ENCODE assay signal across 30 cellular contexts in genomic region chr6:140360651-140361050, GRCh38.
DNase-seq lines count a peak whose midpoint lies in the region; ATAC-seq and TF ChIP-seq lines count a peak whose summit lies in the region.
"Had no signal": no experiment of that assay in that cellular context is flagged by ENCODE, and none has a peak within 500 bp of the region (broad histone marks: within the 10 kb centered on the region; RNA-seq: fewer than 3 reads in every experiment).

No MANE protein-coding gene starts in this region.

- no peaks in the 10 kb centered on the region for H3K79me2 ChIP-seq in SK-N-SH (ENCODE audit: insufficient read depth)
- H3K79me2 ChIP-seq: hepatocyte had no signal

- no peaks in the 10 kb centered on the region for H3K4me1 Mint-ChIP-seq in CD8-positive, alpha-beta T cell (ENCODE audit: low read depth)
- no peaks in the 10 kb centered on the region for H3K4me1 Mint-ChIP-seq in stimulated activated naive CD8-positive, alpha-beta T cell treated with anti-CD3 and anti-CD28 coated beads, Interleukin-15, amount 100 ng/mL, for 72 hours
- H3K4me1 Mint-ChIP-seq: CD4-positive, alpha-beta memory T cell had no signal

- H3F3A ChIP-seq in SK-N-SH (replicated peaks; ENCODE audit: insufficient read depth): no peaks in the 10 kb centered on the region

- no peaks in the 10 kb centered on the region for H3K27me3 ChIP-seq in SK-N-SH (ENCODE audit: insufficient read depth)
- H3K27me3 ChIP-seq in CD8-positive, alpha-beta T cell (ENCODE audit: insufficient read depth, low read length): no peaks in the 10 kb centered on the region
- H3K27me3 ChIP-seq: colonic mucosa, gastroesophageal sphincter, hepatocyte, ovary, tibial artery had no signal

- TF ChIP-seq EP300 in SK-N-SH (IDR thresholded peaks at IDR 0.05; ENCODE audit: borderline replicate concordance in 1 of 2, low read depth in 1 of 2, low read length in 1 of 2): peak in 1 of 2 experiments; percentile 50; a peak in 1 of 4 replicates

- H3K27ac Mint-ChIP-seq in CD8-positive, alpha-beta T cell: no peak overlapping the region
- no peak overlapping the region for H3K27ac Mint-ChIP-seq in stimulated activated naive CD8-positive, alpha-beta T cell treated with anti-CD3 and anti-CD28 coated beads, Interleukin-15, amount 100 ng/mL, for 72 hours
- H3K27ac Mint-ChIP-seq: activated CD4-positive, alpha-beta memory T cell treated with anti-CD3 and anti-CD28 coated beads for 36 hours; activated naive CD4-positive, alpha-beta T cell treated with anti-CD3 and anti-CD28 coated beads for 36 hours; activated T-helper 1 cell treated with anti-CD3 and anti-CD28 coated beads, Interleukin-12 subunit alpha, Interleukin-12 subunit beta, Interleukin-2, Interleukin-4 antibody, amounts not matched to agents 30 ng/mL and 10 ng/mL and 1 ng/mL, durations not matched to agents 14 hours and 24 hours and 36 hours; CD4-positive, alpha-beta memory T cell; natural killer cell treated with Interleukin-12 subunit alpha and Interleukin-12 subunit beta and Interleukin-15 and Interleukin-18, amount 100 ng/mL, for 72 hours had no signal

- H3K27ac ChIP-seq in SK-N-SH (ENCODE audit: low read depth in 2 of 2, low read length in 1 of 2): no peak overlapping the region
- no peak overlapping the region for H3K27ac ChIP-seq in CD8-positive, alpha-beta T cell (ENCODE audit: low read depth, low read length)
- H3K27ac ChIP-seq: colonic mucosa, gastroesophageal sphincter, hepatocyte, ovary, SK-N-MC, tibial artery had no signal

- H3K4me3 ChIP-seq in SK-N-SH (ENCODE audit: low read depth in 2 of 2, low read length in 1 of 2) (no peak overlapping the region), fibroblast of villous mesenchyme (ENCODE audit: low read depth, low read length) (no peak overlapping the region)
- no peak overlapping the region for H3K4me3 ChIP-seq in CD8-positive, alpha-beta T cell (ENCODE audit: low read depth, low read length)
- H3K4me3 ChIP-seq: colonic mucosa, gastroesophageal sphincter, hepatocyte, ovary, SK-N-MC, tibial artery had no signal

- no peaks in the 10 kb centered on the region for H3K36me3 Mint-ChIP-seq in CD8-positive, alpha-beta T cell
- H3K36me3 Mint-ChIP-seq: activated CD4-positive, alpha-beta memory T cell treated with anti-CD3 and anti-CD28 coated beads for 36 hours; CD4-positive, alpha-beta memory T cell; natural killer cell treated with Interleukin-12 subunit alpha and Interleukin-12 subunit beta and Interleukin-15 and Interleukin-18, amount 100 ng/mL, for 72 hours had no signal

- intact Hi-C loops in CD8-positive, alpha-beta T cell (cut with DNase I, micrococcal nuclease): no loop called here

- no peak for TF ChIP-seq RAD21 in SK-N-SH (IDR thresholded peaks at IDR 0.05; ENCODE audit: low read length)

- DNase-seq in NCI-H1417 (lab: John Stamatoyannopoulos, UW) (peak in 2 of 3 experiments; percentile 29 to 73), NCI-H1417 treated with DMSO at 0.1 percent for 48 hours (lab: John Stamatoyannopoulos, UW) (no peak), SK-N-SH (peak; percentile 12), fibroblast of villous mesenchyme (ENCODE audit: low read depth) (peak; percentile 43), renal cortical epithelial cell (ENCODE audit: low read depth) (peak; percentile 97)
- no peak for DNase-seq in CD8-positive, alpha-beta T cell
- DNase-seq in stimulated activated naive CD8-positive, alpha-beta T cell treated with anti-CD3 and anti-CD28 coated beads, Interleukin-15, amount 100 ng/mL, for 72 hours: no peak
- DNase-seq: activated CD4-positive, alpha-beta memory T cell treated with anti-CD3 and anti-CD28 coated beads for 36 hours; activated CD4-positive, CD25-positive, alpha-beta regulatory T cell treated with anti-CD3 and anti-CD28 coated beads, Interleukin-2, amount 50 U/mL, for 72 hours; activated CD8-positive, alpha-beta memory T cell treated with anti-CD3 and anti-CD28 coated beads, Interleukin-2, amount 50 U/mL, for 4 hours; activated naive CD4-positive, alpha-beta T cell treated with anti-CD3 and anti-CD28 coated beads for 36 hours; AML-193; amniotic stem cell; CD4-positive, alpha-beta memory T cell; colonic mucosa; GOT3; left ventricle myocardium superior; NCI-H1092; NCI-H2029; ovary; stimulated activated CD4-positive, alpha-beta T cell treated with anti-CD3 and anti-CD28 coated beads, Interleukin-2, amount 100 ng/mL, for 24 hours; T-helper 2 cell; tibial artery had no signal

- H3K4me3 Mint-ChIP-seq in CD8-positive, alpha-beta T cell: no peak overlapping the region
- H3K4me3 Mint-ChIP-seq in stimulated activated naive CD8-positive, alpha-beta T cell treated with anti-CD3 and anti-CD28 coated beads, Interleukin-15, amount 100 ng/mL, for 72 hours: no peak overlapping the region
- H3K4me3 Mint-ChIP-seq: activated CD4-positive, alpha-beta memory T cell treated with anti-CD3 and anti-CD28 coated beads for 36 hours; activated naive CD4-positive, alpha-beta T cell treated with anti-CD3 and anti-CD28 coated beads for 36 hours; activated T-helper 1 cell treated with anti-CD3 and anti-CD28 coated beads, Interleukin-12 subunit alpha, Interleukin-12 subunit beta, Interleukin-2, Interleukin-4 antibody, amounts not matched to agents 30 ng/mL and 10 ng/mL and 1 ng/mL, durations not matched to agents 14 hours and 24 hours and 36 hours; CD4-positive, alpha-beta memory T cell; natural killer cell treated with Interleukin-12 subunit alpha and Interleukin-12 subunit beta and Interleukin-15 and Interleukin-18, amount 100 ng/mL, for 72 hours had no signal

- H3K9me3 ChIP-seq in SK-N-SH: no peaks in the 10 kb centered on the region
- no peaks in the 10 kb centered on the region for H3K9me3 ChIP-seq in CD8-positive, alpha-beta T cell (ENCODE audit: low read length)
- H3K9me3 ChIP-seq: colonic mucosa, ovary had no signal

- no peak overlapping the region for H3K9ac ChIP-seq in SK-N-SH

- ATAC-seq in CD8-positive, alpha-beta T cell: no peak
- ATAC-seq in HG03045 (IDR thresholded peaks at IDR 0.05; ENCODE audit: unreplicated experiment): no peak
- no peak for ATAC-seq in stimulated activated naive CD8-positive, alpha-beta T cell treated with anti-CD3 and anti-CD28 coated beads, Interleukin-15, amount 100 ng/mL, for 72 hours
- ATAC-seq: esophagus mucosa; gastroesophageal sphincter; left ventricle myocardium superior; natural killer cell treated with Interleukin-12 subunit alpha and Interleukin-12 subunit beta and Interleukin-15 and Interleukin-18, amount 100 ng/mL, for 72 hours had no signal

- H3K9me2 ChIP-seq in SK-N-SH: no peaks in the 10 kb centered on the region

- POLR2A ChIA-PET in SK-N-SH (lab: Yijun Ruan, JAX): no interaction called here
- POLR2A ChIA-PET in CD8-positive, alpha-beta T cell (lab: Charles Lee): no interaction called here

- H3K4me1 ChIP-seq in SK-N-SH (ENCODE audit: control insufficient read depth in 1 of 2, insufficient read depth in 2 of 2, low read depth in 1 of 2, low read length in 1 of 2): no peaks in the 10 kb centered on the region
- H3K4me1 ChIP-seq in CD8-positive, alpha-beta T cell (ENCODE audit: insufficient read depth, low read length): no peaks in the 10 kb centered on the region
- H3K4me1 ChIP-seq: colonic mucosa had no signal

- no peaks in the 10 kb centered on the region for H4K20me1 ChIP-seq in SK-N-SH (ENCODE audit: insufficient read depth)

- no peak overlapping the region for H3K4me2 ChIP-seq in SK-N-SH
- H3K4me2 ChIP-seq: hepatocyte had no signal

- H3K9me3 Mint-ChIP-seq in CD8-positive, alpha-beta T cell: peaks cover 9% of the 10 kb centered on the region
- H3K9me3 Mint-ChIP-seq in stimulated activated naive CD8-positive, alpha-beta T cell treated with anti-CD3 and anti-CD28 coated beads, Interleukin-15, amount 100 ng/mL, for 72 hours: peaks cover 8 to 15% of the 10 kb centered on the region in 2 donors

- no peaks in the 10 kb centered on the region for H3K27me3 Mint-ChIP-seq in CD8-positive, alpha-beta T cell (ENCODE audit: low read depth)
- no peaks in the 10 kb centered on the region for H3K27me3 Mint-ChIP-seq in stimulated activated naive CD8-positive, alpha-beta T cell treated with anti-CD3 and anti-CD28 coated beads, Interleukin-15, amount 100 ng/mL, for 72 hours
- H3K27me3 Mint-ChIP-seq: natural killer cell treated with Interleukin-12 subunit alpha and Interleukin-12 subunit beta and Interleukin-15 and Interleukin-18, amount 100 ng/mL, for 72 hours had no signal

- peaks cover 0 to 2% of the 10 kb centered on the region in 2 experiments for H3K36me3 ChIP-seq in SK-N-SH (replicated peaks in 1 of 2; ENCODE audit: control insufficient read depth in 1 of 2, insufficient read depth in 2 of 2, low read length in 1 of 2)
- no peaks in the 10 kb centered on the region for H3K36me3 ChIP-seq in CD8-positive, alpha-beta T cell (ENCODE audit: insufficient read depth, low read length)
- H3K36me3 ChIP-seq: colonic mucosa, gastroesophageal sphincter, ovary, tibial artery had no signal

- CTCF ChIA-PET in SK-N-SH (lab: Yijun Ruan, JAX): no interaction called here
- CTCF ChIA-PET in CD8-positive, alpha-beta T cell (lab: Charles Lee): no interaction called here

- 55% methylated on average over 3 of the region's 3 CpGs for WGBS in SK-N-SH (ENCODE audit: low lambda C conversion rate)

- no peak overlapping the region for H2AFZ ChIP-seq in SK-N-SH (ENCODE audit: low read depth)
- H2AFZ ChIP-seq: hepatocyte had no signal

- TF ChIP-seq CTCF in SK-N-SH (IDR thresholded peaks at IDR 0.05): no peak
- no peak for TF ChIP-seq CTCF in fibroblast of villous mesenchyme (IDR thresholded peaks at IDR 0.05; ENCODE audit: insufficient read depth, low read depth, low read length)
- no peak for TF ChIP-seq CTCF in CD8-positive, alpha-beta T cell (IDR thresholded peaks at IDR 0.05)

TF ChIP-seq in SK-N-SH, 30 proteins besides CTCF, POLR2A, EP300 and RAD21 (continues in another document):
- TF ChIP-seq TAF1 (IDR thresholded peaks at IDR 0.05; ENCODE audit: borderline replicate concordance, low read depth, low read length): no peak
- no peak for TF ChIP-seq RFX5 (IDR thresholded peaks at IDR 0.05; ENCODE audit: low read length)
- TF ChIP-seq ZBTB33 (IDR thresholded peaks at IDR 0.05; ENCODE audit: borderline replicate concordance, low read depth): no peak
- no peak for TF ChIP-seq EZH2phosphoT487 (IDR thresholded peaks at IDR 0.05; ENCODE audit: borderline replicate concordance, low read depth)
- no peak for TF ChIP-seq RCOR1 (IDR thresholded peaks at IDR 0.05; ENCODE audit: low read length)

Comparison
In these comparisons a context has a peak if more than half of its experiments do, and no peak if none do; other contexts are left out.
1. DNase-seq: peak in NCI-H1417 (2 of 3), SK-N-SH (single experiment), fibroblast of villous mesenchyme (single experiment) and renal cortical epithelial cell (single experiment); none in NCI-H1417 treated with DMSO at 0.1 percent for 48 hours (single experiment), CD8-positive, alpha-beta T cell (0 of 7) and stimulated activated naive CD8-positive, alpha-beta T cell treated with anti-CD3 and anti-CD28 coated beads, Interleukin-15, amount 100 ng/mL, for 72 hours (0 of 2).